18 cellular contexts compared by ENCODE assay signal in the genomic region with DNA sequence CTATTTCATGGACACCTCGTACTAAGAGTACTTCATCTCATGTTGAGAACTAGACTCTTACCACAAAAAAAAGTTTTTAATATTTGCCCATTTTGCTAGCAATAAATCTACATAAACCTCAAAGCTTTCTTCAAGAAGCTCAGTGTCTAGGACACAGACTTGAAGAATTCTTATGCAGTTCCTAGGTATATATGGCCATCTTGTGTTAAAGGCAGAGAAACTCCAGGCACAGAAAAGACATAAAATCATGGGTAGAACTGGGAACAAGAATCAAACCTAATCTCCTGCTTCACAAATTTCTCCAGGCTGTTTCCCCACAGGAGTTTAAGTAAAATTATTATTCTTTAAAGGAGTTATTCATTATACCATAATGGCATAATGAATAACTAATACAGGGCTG. TPM values are rescaled to one million over a fixed set of nuclear protein-coding genes. Genes with fewer than 3 reads are reported as not detected.
A peak's percentile ranks its signal among the peaks of the same experiment; 100 is the strongest.
DNase-seq lines count a peak whose midpoint lies in the region; ATAC-seq and TF ChIP-seq lines count a peak whose summit lies in the region.
"Had no signal": no experiment of that assay in that cellular context is flagged by ENCODE, and none has a peak within 500 bp of the region (broad histone marks: within the 10 kb centered on the region; RNA-seq: fewer than 3 reads in every experiment).

No MANE protein-coding gene starts in this region.

- H3K14ac ChIP-seq in neuronal stem cell (ENCODE audit: low read length) = no peak overlapping the region

- CTCF ChIA-PET in activated B cell treated with CpG ODN at 0.5 μM for 24 hours (lab: Charles Lee) = interaction anchor here (1.2 to 2.3 kb wide), 2 partner anchors 36 to 52 kb away, joined by 3 to 9 read pairs; no protein-coding TSS in a partner anchor
- CTCF ChIA-PET in naive thymus-derived CD4-positive, alpha-beta T cell (lab: Charles Lee) = no interaction called here

- TF ChIP-seq POLR2A in tibial nerve (IDR thresholded peaks at IDR 0.05) = no peak

- no peak overlapping the region for H2BK120ac ChIP-seq in neuronal stem cell (ENCODE audit: low read depth, low read length)

- H3K9me3 ChIP-seq in BLaER1 (no peaks in the 10 kb centered on the region), tibial nerve (no peaks in the 10 kb centered on the region), neuronal stem cell (replicated peaks in 1 of 2; ENCODE audit: control insufficient read depth in 2 of 2, insufficient read depth in 1 of 2, low read depth in 1 of 2, low read length in 2 of 2) (no peaks in the 10 kb centered on the region)
- no peaks in the 10 kb centered on the region for H3K9me3 ChIP-seq in naive thymus-derived CD4-positive, alpha-beta T cell (ENCODE audit: control insufficient read depth in 2 of 3, low read length in 3 of 3)
- H3K9me3 ChIP-seq: gastrocnemius medialis, psoas muscle had no signal

- peak overlapping the region; percentile 85 for H3K27ac Mint-ChIP-seq in activated B cell treated with CpG ODN at 0.5 μM for 24 hours
- H3K27ac Mint-ChIP-seq in naive thymus-derived CD4-positive, alpha-beta T cell = peak overlapping the region in 3 of 9 donors; percentile 0 to 51 (median 0)
- H3K27ac Mint-ChIP-seq in osteocyte (ENCODE audit: unreplicated experiment) = no peak overlapping the region
- H3K27ac Mint-ChIP-seq: activated T-helper 1 cell treated with anti-CD3 and anti-CD28 coated beads, Interleukin-12 subunit alpha, Interleukin-12 subunit beta, Interleukin-2, Interleukin-4 antibody, amounts not matched to agents 30 ng/mL and 10 ng/mL and 1 ng/mL, durations not matched to agents 14 hours and 24 hours and 36 hours; CD4-positive, alpha-beta T cell; WTC11 had no signal

- no peak overlapping the region for H3K18ac ChIP-seq in neuronal stem cell (ENCODE audit: low read length)

- peaks cover 75% of the 10 kb centered on the region for H3K36me3 ChIP-seq in BLaER1
- peaks cover 4 to 65% (median 17%) of the 10 kb centered on the region in 3 experiments for H3K36me3 ChIP-seq in naive thymus-derived CD4-positive, alpha-beta T cell (ENCODE audit: control insufficient read depth in 2 of 3, insufficient read depth in 3 of 3, low read length in 3 of 3)
- H3K36me3 ChIP-seq in tibial nerve = peaks cover 0 to 62% (median 0%) of the 10 kb centered on the region in 3 donors
- peaks cover 22 to 82% of the 10 kb centered on the region in 2 donors for H3K36me3 ChIP-seq in neuronal stem cell (replicated peaks in 1 of 2; ENCODE audit: control insufficient read depth in 2 of 2, insufficient read depth in 2 of 2, low read length in 2 of 2)

- no peak overlapping the region for H4K91ac ChIP-seq in neuronal stem cell (ENCODE audit: low read depth, low read length, poor library complexity)

- H2BK12ac ChIP-seq in neuronal stem cell (ENCODE audit: low read length) = no peak overlapping the region

- no peak overlapping the region for H3K23ac ChIP-seq in neuronal stem cell (ENCODE audit: low read depth, low read length, poor library complexity)

- peak overlapping the region; percentile 23 for H3K4me2 ChIP-seq in BLaER1
- no peak overlapping the region for H3K4me2 ChIP-seq in neuronal stem cell (ENCODE audit: insufficient read depth, low read length, poor library complexity, severe bottlenecking)

- no peak overlapping the region for H3K4ac ChIP-seq in neuronal stem cell (ENCODE audit: low read length)

- 85 to 91% methylated on average over 1 of the region's 1 CpG for WGBS in tibial nerve, 2 donors
- no CpG with 5 or more reads among the region's 1 CpG for WGBS in neuronal stem cell (ENCODE audit: extremely low coverage in 2 of 2, insufficient read length in 2 of 2, insufficient replicate concordance in 1 of 2), 2 donors

- H3K9me3 Mint-ChIP-seq in activated B cell treated with CpG ODN at 0.5 μM for 24 hours (no peaks in the 10 kb centered on the region), osteocyte (ENCODE audit: unreplicated experiment) (no peaks in the 10 kb centered on the region)
- H3K9me3 Mint-ChIP-seq in naive thymus-derived CD4-positive, alpha-beta T cell = peaks cover 0 to 4% (median 0%) of the 10 kb centered on the region in 11 donors
- H3K9me3 Mint-ChIP-seq: activated T-helper 1 cell treated with anti-CD3 and anti-CD28 coated beads, Interleukin-12 subunit alpha, Interleukin-12 subunit beta, Interleukin-2, Interleukin-4 antibody, amounts not matched to agents 30 ng/mL and 10 ng/mL and 1 ng/mL, durations not matched to agents 14 hours and 24 hours and 36 hours; CD4-positive, alpha-beta T cell; immature natural killer cell; WTC11 had no signal

- no peaks in the 10 kb centered on the region for H4K20me1 ChIP-seq in BLaER1

- H3K4me1 Mint-ChIP-seq in activated B cell treated with CpG ODN at 0.5 μM for 24 hours (peaks cover 68% of the 10 kb centered on the region), osteocyte (ENCODE audit: unreplicated experiment) (peaks cover 31% of the 10 kb centered on the region)
- peaks cover 30 to 63% (median 57%) of the 10 kb centered on the region in 7 donors for H3K4me1 Mint-ChIP-seq in naive thymus-derived CD4-positive, alpha-beta T cell

- H3K27me3 Mint-ChIP-seq in activated B cell treated with CpG ODN at 0.5 μM for 24 hours (no peaks in the 10 kb centered on the region), osteocyte (ENCODE audit: unreplicated experiment) (no peaks in the 10 kb centered on the region)
- H3K27me3 Mint-ChIP-seq in naive thymus-derived CD4-positive, alpha-beta T cell = no peaks in the 10 kb centered on the region
- H3K27me3 Mint-ChIP-seq: CD4-positive, alpha-beta T cell had no signal

- H3K36me3 Mint-ChIP-seq in activated B cell treated with CpG ODN at 0.5 μM for 24 hours (ENCODE audit: low read depth) (peaks cover 84% of the 10 kb centered on the region), osteocyte (ENCODE audit: unreplicated experiment) (peaks cover 42% of the 10 kb centered on the region)
- peaks cover 5 to 39% (median 29%) of the 10 kb centered on the region in 5 donors for H3K36me3 Mint-ChIP-seq in naive thymus-derived CD4-positive, alpha-beta T cell

- peaks cover 45% of the 10 kb centered on the region for H3K4me1 ChIP-seq in BLaER1
- peaks cover 10 to 15% of the 10 kb centered on the region in 2 donors for H3K4me1 ChIP-seq in naive thymus-derived CD4-positive, alpha-beta T cell (ENCODE audit: control insufficient read depth in 2 of 2, insufficient read depth in 2 of 2, low read length in 2 of 2)
- peaks cover 0 to 51% (median 20%) of the 10 kb centered on the region in 4 donors for H3K4me1 ChIP-seq in tibial nerve
- H3K4me1 ChIP-seq in neuronal stem cell (ENCODE audit: control insufficient read depth in 2 of 2, insufficient read depth in 1 of 2, low read depth in 1 of 2, low read length in 2 of 2) = peaks cover 2 to 11% of the 10 kb centered on the region in 2 donors

- no peak for TF ChIP-seq EP300 in tibial nerve (IDR thresholded peaks at IDR 0.05)

- no peak overlapping the region for H2AFZ ChIP-seq in neuronal stem cell (ENCODE audit: low read length)

- H2BK15ac ChIP-seq in neuronal stem cell (ENCODE audit: low read length) = no peak overlapping the region

- no peak overlapping the region for H2BK5ac ChIP-seq in neuronal stem cell (ENCODE audit: low read length)

- H3K9ac ChIP-seq in BLaER1 = 0 out of 2 replicates have a peak overlapping the region, but pooled peaks have one; percentile 2
- H3K9ac ChIP-seq in neuronal stem cell (ENCODE audit: low read depth, low read length, poor library complexity) = no peak overlapping the region

- H3K27me3 ChIP-seq in BLaER1 (no peaks in the 10 kb centered on the region), tibial nerve (no peaks in the 10 kb centered on the region), neuronal stem cell (ENCODE audit: control insufficient read depth in 3 of 3, insufficient read depth in 3 of 3, low read depth in 1 of 3, low read length in 3 of 3) (no peaks in the 10 kb centered on the region)
- no peaks in the 10 kb centered on the region for H3K27me3 ChIP-seq in naive thymus-derived CD4-positive, alpha-beta T cell (ENCODE audit: control insufficient read depth in 2 of 2, insufficient read depth in 2 of 2, low read length in 2 of 2)
- H3K27me3 ChIP-seq: gastrocnemius medialis had no signal

- no peak overlapping the region for H4K8ac ChIP-seq in neuronal stem cell (ENCODE audit: low read depth, low read length)

- TF ChIP-seq CTCF in GM12864 (IDR thresholded peaks at IDR 0.05; ENCODE audit: low read depth, low read length, missing control alignments) (no peak), activated B cell treated with CpG ODN at 0.5 μM for 24 hours (IDR thresholded peaks at IDR 0.05) (no peak), tibial nerve (IDR thresholded peaks at IDR 0.05) (no peak), osteocyte (IDR thresholded peaks at IDR 0.05) (no peak)

- peak overlapping the region; percentile 78 for H3K4me3 Mint-ChIP-seq in activated B cell treated with CpG ODN at 0.5 μM for 24 hours
- H3K4me3 Mint-ChIP-seq in naive thymus-derived CD4-positive, alpha-beta T cell = peak overlapping the region in 4 of 10 donors; percentile 10 to 39 (median 34)
- no peak overlapping the region for H3K4me3 Mint-ChIP-seq in osteocyte (ENCODE audit: unreplicated experiment)
- H3K4me3 Mint-ChIP-seq: activated T-helper 1 cell treated with anti-CD3 and anti-CD28 coated beads, Interleukin-12 subunit alpha, Interleukin-12 subunit beta, Interleukin-2, Interleukin-4 antibody, amounts not matched to agents 30 ng/mL and 10 ng/mL and 1 ng/mL, durations not matched to agents 14 hours and 24 hours and 36 hours; immature natural killer cell; WTC11 had no signal

- H3K4me3 ChIP-seq in BLaER1 = no peak overlapping the region
- H3K4me3 ChIP-seq in GM12864 (ENCODE audit: low read depth, low read length) = peak overlapping the region; percentile 39
- no peak overlapping the region for H3K4me3 ChIP-seq in naive thymus-derived CD4-positive, alpha-beta T cell (ENCODE audit: low read length)
- no peak overlapping the region for H3K4me3 ChIP-seq in tibial nerve
- H3K4me3 ChIP-seq in neuronal stem cell (ENCODE audit: low read length in 2 of 2) = no peak overlapping the region
- H3K4me3 ChIP-seq: gastrocnemius medialis, psoas muscle had no signal

- POLR2A ChIA-PET in activated B cell treated with CpG ODN at 0.5 μM for 24 hours (lab: Charles Lee) = interaction anchor here (0.7 to 1.4 kb wide), 2 partner anchors 8 to 36 kb away, joined by 3 to 4 read pairs; no protein-coding TSS in a partner anchor
- POLR2A ChIA-PET in naive thymus-derived CD4-positive, alpha-beta T cell (lab: Charles Lee) = interaction anchor here (0.6 to 1.1 kb wide), 4 partner anchors 15 to 185 kb away, joined by 3 to 4 read pairs (median 3); no protein-coding TSS in a partner anchor

- no peak overlapping the region for H2AK5ac ChIP-seq in neuronal stem cell (ENCODE audit: low read depth, low read length)

- intact Hi-C loops in activated B cell treated with CpG ODN at 0.5 μM for 24 hours (cut with micrococcal nuclease) = loop anchor here (5.0 kb wide), 1 partner anchor 142 kb away; no protein-coding TSS in a partner anchor
- intact Hi-C loops in naive thymus-derived CD4-positive, alpha-beta T cell (cut with micrococcal nuclease) = loop anchor here in 1 of 2 donors (10.0 kb wide), 1 partner anchor 1841 kb away; the partner anchor contains the start of genes MCM2 and TPRA1

- H3K79me1 ChIP-seq in neuronal stem cell (ENCODE audit: low read depth, low read length) = no peaks in the 10 kb centered on the region

- ATAC-seq in activated B cell treated with CpG ODN at 0.5 μM for 24 hours (ENCODE audit: low read depth) = no peak
- no peak for ATAC-seq in naive thymus-derived CD4-positive, alpha-beta T cell
- ATAC-seq: gastrocnemius medialis, psoas muscle, WTC11 had no signal

- no peak overlapping the region for H3K27ac ChIP-seq in BLaER1
- peak overlapping the region; percentile 6 for H3K27ac ChIP-seq in naive thymus-derived CD4-positive, alpha-beta T cell (ENCODE audit: low read depth, low read length)
- H3K27ac ChIP-seq in tibial nerve = no peak overlapping the region
- no peak overlapping the region for H3K27ac ChIP-seq in neuronal stem cell (replicated peaks; ENCODE audit: low read length)
- H3K27ac ChIP-seq: gastrocnemius medialis, psoas muscle had no signal

- DNase-seq in GM12864 (ENCODE audit: low read depth) (no peak), activated B cell treated with CpG ODN at 0.5 μM for 24 hours (no peak), tibial nerve (ENCODE audit: low spot score in 2 of 2) (no peak), neuronal stem cell (ENCODE audit: low spot score) (no peak), amniotic stem cell (lab: John Stamatoyannopoulos, UW) (no peak), osteocyte (ENCODE audit: extremely low spot score, unreplicated experiment) (no peak)
- DNase-seq in naive thymus-derived CD4-positive, alpha-beta T cell = no peak
- DNase-seq: CD4-positive, alpha-beta T cell; effector memory CD4-positive, alpha-beta T cell; gastrocnemius medialis; GF-D8; immature natural killer cell; NCI-H2107; psoas muscle; stimulated activated CD4-positive, alpha-beta T cell treated with anti-CD3 and anti-CD28 coated beads, Interleukin-2, amount 100 ng/mL, for 48 hours had no signal

RNA-seq across cellular contexts. Expression of gene MBD4, which starts 4.4 kb away (rescaled TPM):
- total RNA-seq in activated B cell treated with CpG ODN at 0.5 μM for 24 hours = 86.3 and 98.7 TPM in 2 replicates
- total RNA-seq in naive thymus-derived CD4-positive, alpha-beta T cell = 10 to 100 TPM; 37.9 to 56.6 (median 53.1) TPM
- 10 to 100 TPM; 45.2 to 46.9 TPM for polyA plus RNA-seq in naive thymus-derived CD4-positive, alpha-beta T cell
- total RNA-seq in tibial nerve = 10 to 100 TPM; 15.5 to 42.0 (median 32.8) TPM
- 46.1 TPM for polyA plus RNA-seq in neuronal stem cell (2013, experiment 1 of 2)
- polyA plus RNA-seq in neuronal stem cell (2013, experiment 2 of 2) = 47.3 TPM
- total RNA-seq in osteocyte = 23.1 and 24.2 TPM in 2 replicates

RNA-seq across cellular contexts. Expression of gene IFT122, which starts 4.7 kb away (rescaled TPM):
- total RNA-seq in activated B cell treated with CpG ODN at 0.5 μM for 24 hours (18.7 and 19.2 TPM in 2 replicates), tibial nerve (10 to 100 TPM; 36.6 to 74.4 (median 43.3) TPM), osteocyte (23.2 and 25.9 TPM in 2 replicates)
- 10 to 100 TPM; 16.6 to 25.2 (median 18.8) TPM for total RNA-seq in naive thymus-derived CD4-positive, alpha-beta T cell
- 1 to 10 TPM; 3.3 to 9.8 TPM for polyA plus RNA-seq in naive thymus-derived CD4-positive, alpha-beta T cell
- polyA plus RNA-seq in neuronal stem cell (2013, experiment 1 of 2) = 22.3 TPM
- 21.0 TPM for polyA plus RNA-seq in neuronal stem cell (2013, experiment 2 of 2)

RNA-seq across cellular contexts. Expression of gene EFCAB12, which starts 6.9 kb away (rescaled TPM):
- total RNA-seq in activated B cell treated with CpG ODN at 0.5 μM for 24 hours = 1.8 and 2.1 TPM in 2 replicates
- total RNA-seq in naive thymus-derived CD4-positive, alpha-beta T cell = 1 to 10 TPM; 1.5 to 2.7 (median 2.3) TPM
- under 1 TPM in 1 of 2 donors, not detected in 1; 0.31 TPM for polyA plus RNA-seq in naive thymus-derived CD4-positive, alpha-beta T cell
- total RNA-seq in tibial nerve = 1 to 10 TPM in 1 of 4 donors, under 1 TPM in 3; 0.22 to 2.2 (median 0.46) TPM
- polyA plus RNA-seq in neuronal stem cell (2013, experiment 1 of 2) = 1.3 TPM
- 1.2 TPM for polyA plus RNA-seq in neuronal stem cell (2013, experiment 2 of 2)
- 0.08 and 0.30 TPM in 2 replicates for total RNA-seq in osteocyte
- total RNA-seq: gastrocnemius medialis, psoas muscle had no signal
